8 cellular contexts compared by ENCODE assay signal in the genomic region with DNA sequence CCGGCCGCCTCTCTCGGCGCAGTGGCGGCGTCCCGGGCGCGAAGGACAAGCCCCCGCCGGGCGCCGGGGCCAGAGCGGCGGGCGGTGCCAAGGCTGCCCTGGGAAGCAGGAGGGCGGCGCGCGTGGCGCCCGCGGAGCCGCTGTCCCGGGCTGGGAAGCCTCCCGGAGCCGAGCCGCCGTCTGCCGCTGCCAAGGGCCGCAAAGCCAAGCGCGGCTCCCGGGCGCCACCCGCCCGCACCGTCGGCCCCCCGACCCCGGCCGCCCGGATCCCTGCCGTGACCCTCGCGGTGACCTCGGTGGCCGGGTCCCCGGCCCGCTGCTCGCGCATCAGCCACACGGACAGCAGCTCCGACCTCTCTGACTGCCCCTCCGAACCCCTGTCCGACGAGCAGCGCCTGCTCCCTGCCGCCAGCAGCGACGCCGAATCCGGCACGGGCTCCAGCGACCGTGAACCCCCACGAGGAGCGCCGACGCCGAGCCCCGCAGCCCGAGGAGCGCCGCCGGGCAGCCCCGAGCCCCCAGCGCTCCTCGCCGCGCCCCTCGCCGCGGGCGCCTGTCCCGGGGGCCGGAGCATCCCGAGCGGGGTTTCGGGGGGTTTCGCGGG. TPM values are rescaled to one million over a fixed set of nuclear protein-coding genes. Genes with fewer than 3 reads are reported as not detected.
DNase-seq lines count a peak whose midpoint lies in the region; ATAC-seq, FAIRE-seq and TF ChIP-seq lines count a peak whose summit lies in the region.

No MANE protein-coding gene starts in this region.

- WGBS in body of pancreas, 2 donors, result 2% methylated on average over 14 of the region's 92 CpGs; no CpG with 5 or more reads in 1 of the 2 donors
- no CpG with 5 or more reads among the region's 92 CpGs for WGBS in HepG2 (ENCODE audit: low lambda C conversion rate)

- H3K27ac ChIP-seq in HUES6 (ENCODE audit: low read depth, low read length), result no peak overlapping the region
- peak overlapping the region; percentile 72 to 80 (median 78) for H3K27ac ChIP-seq in body of pancreas
- H3K27ac ChIP-seq in HepG2 (ENCODE audit: extremely low read length, insufficient read depth, low read length), result no peak overlapping the region
- peak overlapping the region; percentile 26 for H3K27ac ChIP-seq in substantia nigra (ENCODE audit: low read depth, low read length, poor library complexity, severe bottlenecking)

- H3K36me3 ChIP-seq in HUES6 (ENCODE audit: control insufficient read depth, insufficient read depth, low read length) (0 out of 2 replicates have a peak, but pooled peaks cover 4% of the 10 kb centered on the region), body of pancreas (replicated peaks in 1 of 2; ENCODE audit: insufficient read depth in 1 of 2, low read depth in 2 of 2) (no peaks in the 10 kb centered on the region), HepG2 (replicated peaks in 1 of 2; ENCODE audit: control insufficient read depth in 1 of 2, insufficient read depth in 2 of 2, low read length in 2 of 2) (no peaks in the 10 kb centered on the region)

- peaks cover 41% of the 10 kb centered on the region for H3K4me1 ChIP-seq in HUES6 (ENCODE audit: control insufficient read depth, insufficient read depth, low read length)
- peaks cover 37% of the 10 kb centered on the region for H3K4me1 ChIP-seq in body of pancreas
- peaks cover 54% of the 10 kb centered on the region for H3K4me1 ChIP-seq in HepG2 (ENCODE audit: insufficient read depth, low read length)

- TF ChIP-seq CTCF in body of pancreas (IDR thresholded peaks at IDR 0.05), result no peak
- TF ChIP-seq CTCF in HepG2 (CRISPR knock-in tag; IDR thresholded peaks at IDR 0.05), result no peak

- BruUV-seq in HepG2 (replicated peaks; lab: Mats Ljungman, UMichigan), result no TSS peak

- POLR2A ChIA-PET in HepG2 (lab: Yijun Ruan, JAX), result no interaction called here

- H4K20me1 ChIP-seq in HepG2 (ENCODE audit: insufficient read depth, low read length), result no peaks in the 10 kb centered on the region

- H3K27me3 ChIP-seq in HUES6 (ENCODE audit: control insufficient read depth, insufficient read depth, low read length) (peaks cover 24% of the 10 kb centered on the region), body of pancreas (no peaks in the 10 kb centered on the region), HepG2 (ENCODE audit: control insufficient read depth in 1 of 2, insufficient read depth in 2 of 2, low read length in 2 of 2) (peaks cover 0 to 38% of the 10 kb centered on the region in 2 experiments; a peak in 2 of 5 replicates)

- no peak overlapping the region for H2AFZ ChIP-seq in HepG2 (ENCODE audit: low read length)

- H3K9me3 ChIP-seq in HUES6 (ENCODE audit: control insufficient read depth, insufficient read depth, low read depth, low read length) (no peaks in the 10 kb centered on the region), body of pancreas (no peaks in the 10 kb centered on the region), HepG2 (ENCODE audit: low read length) (no peaks in the 10 kb centered on the region)

- no peak for FAIRE-seq in HepG2 (lab: Jason Lieb, UNC)

- TF ChIP-seq RAD21 in HepG2 (CRISPR knock-in tag; IDR thresholded peaks at IDR 0.05), result no peak

- H3K4me2 ChIP-seq in HepG2 (ENCODE audit: low read depth, low read length), result peak overlapping the region; percentile 75

- H3K4me3 ChIP-seq in HUES6 (ENCODE audit: low read depth, low read length), result peak overlapping the region; percentile 87
- H3K4me3 ChIP-seq in body of pancreas, result peak overlapping the region in 1 of 2 donors; percentile 11
- H3K4me3 ChIP-seq in HepG2 (replicated peaks in 1 of 3; ENCODE audit: insufficient read depth in 1 of 3, low read depth in 2 of 3, low read length in 3 of 3), result peak overlapping the region; percentile 34 to 77 (median 71); a peak in 5 of 6 replicates

- peaks cover 2% of the 10 kb centered on the region for H3K79me2 ChIP-seq in HepG2 (ENCODE audit: insufficient read depth, low read length)

- in situ Hi-C loops in HepG2 (cut with HindIII; ENCODE audit: extremely low pct_ligation_motif_present, low pct_unique_long_range_greater_than_20kb), result loop anchor here (5.0 kb wide), 1 partner anchor 86 kb away; no protein-coding TSS in a partner anchor

- peak overlapping the region; percentile 75 for H3K9ac ChIP-seq in HUES6 (ENCODE audit: low read length)
- H3K9ac ChIP-seq in HepG2 (ENCODE audit: insufficient read depth, low read depth, low read length), result no peak overlapping the region

- CTCF ChIA-PET in HepG2 (lab: Yijun Ruan, JAX; ENCODE audit: low intra/inter-chr PET ratio, low total read pairs), result no interaction called here

- TF ChIP-seq POLR2A in body of pancreas (IDR thresholded peaks at IDR 0.05) (no peak), HepG2 (IDR thresholded peaks at IDR 0.05; ENCODE audit: insufficient read depth in 1 of 2, low read depth in 2 of 2, low read length in 2 of 2) (no peak)

- intact Hi-C loops in body of pancreas (cut with DNase I) (no loop called here), HepG2 (cut with micrococcal nuclease; ENCODE audit: unreplicated experiment) (loop anchor here (10.0 kb wide), 1 partner anchor 89 kb away; no protein-coding TSS in a partner anchor)

- ATAC-seq in body of pancreas, result peak; percentile 4
- ATAC-seq in HepG2, result no peak

- TF ChIP-seq EP300 in HepG2 (IDR thresholded peaks at IDR 0.05; ENCODE audit: low read depth in 2 of 2, low read length in 2 of 2) (no peak), HepG2 (CRISPR knock-in tag; IDR thresholded peaks at IDR 0.05; ENCODE audit: borderline replicate concordance) (no peak)

- peak; percentile 30 for DNase-seq in NCI-H2171 treated with DMSO at 0.1 percent for 48 hours (lab: John Stamatoyannopoulos, UW)
- DNase-seq in NCI-H2171 (lab: John Stamatoyannopoulos, UW), result no peak
- DNase-seq in body of pancreas, result peak in 3 of 4 donors; percentile 27 to 33 (median 31)
- DNase-seq in HepG2 (ENCODE audit: low spot score), result no peak
- DNase-seq in substantia nigra (lab: John Stamatoyannopoulos, UW), result peak in 3 of 49 donors; percentile 18 to 36 (median 32)
- DNase-seq in mucosa of gallbladder (ENCODE audit: low spot score), result no peak
- DNase-seq in kidney tubule cell (ENCODE audit: low spot score), result no peak

TF ChIP-seq in HepG2, 621 proteins besides CTCF, POLR2A, EP300 and RAD21:
- TF ChIP-seq ZNF776 (CRISPR knock-in tag; IDR thresholded peaks at IDR 0.05) (0 out of 2 replicates have a peak, but pooled peaks have one; percentile 22), ZNF564 (CRISPR knock-in tag; IDR thresholded peaks at IDR 0.05) (peak; percentile 71; the same call in 1 of the 2 replicates), ZNF777 (CRISPR knock-in tag; IDR thresholded peaks at IDR 0.05) (peak; percentile 92), SP4 (CRISPR knock-in tag; IDR thresholded peaks at IDR 0.05) (no peak)
- TF ChIP-seq, protein P1, sequence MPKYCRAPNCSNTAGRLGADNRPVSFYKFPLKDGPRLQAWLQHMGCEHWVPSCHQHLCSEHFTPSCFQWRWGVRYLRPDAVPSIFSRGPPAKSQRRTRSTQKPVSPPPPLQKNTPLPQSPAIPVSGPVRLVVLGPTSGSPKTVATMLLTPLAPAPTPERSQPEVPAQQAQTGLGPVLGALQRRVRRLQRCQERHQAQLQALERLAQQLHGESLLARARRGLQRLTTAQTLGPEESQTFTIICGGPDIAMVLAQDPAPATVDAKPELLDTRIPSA (CRISPR knock-in tag; IDR thresholded peaks at IDR 0.05; ENCODE audit: borderline replicate concordance), result no peak
- TF ChIP-seq, protein P2, sequence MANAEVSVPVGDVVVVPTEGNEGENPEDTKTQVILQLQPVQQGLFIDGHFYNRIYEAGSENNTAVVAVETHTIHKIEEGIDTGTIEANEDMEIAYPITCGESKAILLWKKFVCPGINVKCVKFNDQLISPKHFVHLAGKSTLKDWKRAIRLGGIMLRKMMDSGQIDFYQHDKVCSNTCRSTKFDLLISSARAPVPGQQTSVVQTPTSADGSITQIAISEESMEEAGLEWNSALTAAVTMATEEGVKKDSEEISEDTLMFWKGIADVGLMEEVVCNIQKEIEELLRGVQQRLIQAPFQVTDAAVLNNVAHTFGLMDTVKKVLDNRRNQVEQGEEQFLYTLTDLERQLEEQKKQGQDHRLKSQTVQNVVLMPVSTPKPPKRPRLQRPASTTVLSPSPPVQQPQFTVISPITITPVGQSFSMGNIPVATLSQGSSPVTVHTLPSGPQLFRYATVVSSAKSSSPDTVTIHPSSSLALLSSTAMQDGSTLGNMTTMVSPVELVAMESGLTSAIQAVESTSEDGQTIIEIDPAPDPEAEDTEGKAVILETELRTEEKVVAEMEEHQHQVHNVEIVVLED (CRISPR knock-in tag; IDR thresholded peaks at IDR 0.05; ENCODE audit: borderline replicate concordance), result no peak

RNA-seq across cellular contexts. Expression of a gene that starts 0.7 kb away (rescaled TPM):
- total RNA-seq in body of pancreas (10 to 100 TPM; 15.3 to 27.7 TPM), HepG2 (2016; rRNA removed; fragmentation: Illumina TruSeq; extraction: Trizol) (1.5 and 3.1 TPM in 2 replicates), mucosa of gallbladder (182 TPM)
- total RNA-seq in HepG2 (2016; cell fraction: cytosol; rRNA removed; fragmentation: Illumina TruSeq; extraction: Trizol; ENCODE audit: low read depth), result 13.2 and 14.6 TPM in 2 replicates
- total RNA-seq in HepG2 (2016; cell fraction: insoluble cytoplasmic fraction; rRNA removed; fragmentation: Illumina TruSeq; extraction: Trizol), result 1.3 and 2.8 TPM in 2 replicates
- total RNA-seq in HepG2 (2016; cell fraction: membrane; rRNA removed; fragmentation: Illumina TruSeq; extraction: Trizol), result 3.0 and 3.1 TPM in 2 replicates
- 3.9 and 5.1 TPM in 2 replicates for total RNA-seq in HepG2 (2016; cell fraction: nucleus; rRNA removed; fragmentation: Illumina TruSeq; extraction: Trizol)
- 2.0 and 3.2 TPM in 2 replicates for polyA plus RNA-seq in HepG2 (2011; rRNA removed)
- 1.5 and 2.5 TPM in 2 replicates for polyA plus RNA-seq in HepG2 (2011; cell fraction: cytosol; rRNA removed)
- 6.4 and 11.2 TPM in 2 replicates for polyA plus RNA-seq in HepG2 (2011; cell fraction: nucleus; rRNA removed)
- polyA plus RNA-seq in HepG2 (2012), result 1.3 and 1.7 TPM in 2 replicates
- polyA plus RNA-seq in HepG2 (2016; cell fraction: cytosol; fragmentation: Illumina TruSeq; extraction: Trizol; ENCODE audit: low read depth), result 0.06 and 0.15 TPM in 2 replicates
- polyA plus RNA-seq in HepG2 (2016; cell fraction: insoluble cytoplasmic fraction; fragmentation: Illumina TruSeq; extraction: Trizol; ENCODE audit: low read depth), result 1.9 and 2.2 TPM in 2 replicates
- polyA plus RNA-seq in HepG2 (2016; cell fraction: membrane; fragmentation: Illumina TruSeq; extraction: Trizol; ENCODE audit: low read depth), result 0.32 and 0.42 TPM in 2 replicates
- polyA plus RNA-seq in HepG2 (2016; cell fraction: nucleus; fragmentation: Illumina TruSeq; extraction: Trizol; ENCODE audit: insufficient read depth, low read depth), result 5.4 and 6.1 TPM in 2 replicates
- polyA minus RNA-seq in HepG2 (2011; rRNA and poly(A)+ RNA removed; ENCODE audit: low replicate concordance), result 6.9 and 30.0 TPM in 2 replicates
- polyA minus RNA-seq in HepG2 (2011; cell fraction: cytosol; rRNA and poly(A)+ RNA removed), result 2.4 and 3.2 TPM in 2 replicates
- polyA minus RNA-seq in HepG2 (2011; cell fraction: nucleus; rRNA and poly(A)+ RNA removed), result 13.9 and 18.2 TPM in 2 replicates

Comparison
In these comparisons a context has a peak if more than half of its experiments do, and no peak if none do; other contexts are left out.
1. DNase-seq: peak in NCI-H2171 treated with DMSO at 0.1 percent for 48 hours (single experiment) and body of pancreas (3 of 4); none in NCI-H2171 (single experiment), HepG2 (single experiment), mucosa of gallbladder (single experiment) and kidney tubule cell (single experiment).
2. H3K27ac ChIP-seq: peak in body of pancreas (4 of 4) and substantia nigra (single experiment); none in HUES6 (single experiment) and HepG2 (single experiment).